Comparison of ENCODE assay signal across 1 cellular context in the genomic region with DNA sequence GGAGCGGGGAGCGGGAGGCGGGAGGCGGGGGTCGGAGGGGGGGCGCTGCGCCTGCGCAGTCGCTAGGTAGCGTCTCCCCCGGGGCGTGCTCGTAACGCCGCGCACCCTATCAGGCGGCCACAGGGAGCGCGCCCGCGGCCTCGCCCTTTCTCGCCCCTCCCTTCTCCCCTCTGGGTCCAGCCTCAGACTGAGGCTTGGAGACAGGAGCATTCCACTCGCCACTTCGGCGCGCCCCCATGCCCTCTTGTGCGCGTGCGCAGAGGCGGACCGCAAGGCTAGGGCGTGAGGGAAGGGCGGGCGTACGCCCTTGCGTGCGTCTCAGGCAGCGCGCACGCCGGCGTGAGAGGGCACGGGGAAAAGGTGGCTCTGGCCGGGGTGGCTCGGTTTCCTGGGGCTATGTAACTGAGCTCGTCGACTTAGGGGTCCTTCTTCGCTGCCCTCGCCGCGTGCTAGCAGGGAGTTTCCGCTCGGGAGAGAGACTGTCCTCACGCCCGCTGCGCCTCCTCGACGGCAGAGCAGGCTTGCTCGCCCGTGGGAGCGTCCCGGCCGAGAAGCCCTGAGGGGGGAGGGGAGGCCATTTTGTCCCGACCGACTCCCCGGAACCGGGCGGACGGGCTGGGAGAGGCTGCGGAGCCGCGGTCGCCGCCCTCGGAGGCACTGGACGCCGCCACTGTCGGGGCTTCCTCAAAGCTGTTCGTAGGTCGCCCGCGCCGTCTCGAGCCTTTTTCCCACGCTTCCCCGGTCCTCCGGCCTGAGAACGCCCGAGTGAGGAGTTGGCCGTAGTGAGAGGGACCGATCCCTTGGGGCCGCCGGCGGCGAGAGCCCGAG.
TF ChIP-seq lines count a peak whose summit lies in the region.

A gene (plus strand): TSS at position 316 of the 828 bp plus-strand sequence. CDS start 525 bp downstream, outside the sequence.

TF ChIP-seq in HepG2, 621 proteins besides CTCF, POLR2A, EP300 and RAD21 (continued from another document and continues in another):
- TF ChIP-seq, protein P1, sequence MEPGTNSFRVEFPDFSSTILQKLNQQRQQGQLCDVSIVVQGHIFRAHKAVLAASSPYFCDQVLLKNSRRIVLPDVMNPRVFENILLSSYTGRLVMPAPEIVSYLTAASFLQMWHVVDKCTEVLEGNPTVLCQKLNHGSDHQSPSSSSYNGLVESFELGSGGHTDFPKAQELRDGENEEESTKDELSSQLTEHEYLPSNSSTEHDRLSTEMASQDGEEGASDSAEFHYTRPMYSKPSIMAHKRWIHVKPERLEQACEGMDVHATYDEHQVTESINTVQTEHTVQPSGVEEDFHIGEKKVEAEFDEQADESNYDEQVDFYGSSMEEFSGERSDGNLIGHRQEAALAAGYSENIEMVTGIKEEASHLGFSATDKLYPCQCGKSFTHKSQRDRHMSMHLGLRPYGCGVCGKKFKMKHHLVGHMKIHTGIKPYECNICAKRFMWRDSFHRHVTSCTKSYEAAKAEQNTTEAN (CRISPR knock-in tag; conservative IDR thresholded peaks at IDR 0.05) = peak; percentile 90
- TF ChIP-seq, protein P2, sequence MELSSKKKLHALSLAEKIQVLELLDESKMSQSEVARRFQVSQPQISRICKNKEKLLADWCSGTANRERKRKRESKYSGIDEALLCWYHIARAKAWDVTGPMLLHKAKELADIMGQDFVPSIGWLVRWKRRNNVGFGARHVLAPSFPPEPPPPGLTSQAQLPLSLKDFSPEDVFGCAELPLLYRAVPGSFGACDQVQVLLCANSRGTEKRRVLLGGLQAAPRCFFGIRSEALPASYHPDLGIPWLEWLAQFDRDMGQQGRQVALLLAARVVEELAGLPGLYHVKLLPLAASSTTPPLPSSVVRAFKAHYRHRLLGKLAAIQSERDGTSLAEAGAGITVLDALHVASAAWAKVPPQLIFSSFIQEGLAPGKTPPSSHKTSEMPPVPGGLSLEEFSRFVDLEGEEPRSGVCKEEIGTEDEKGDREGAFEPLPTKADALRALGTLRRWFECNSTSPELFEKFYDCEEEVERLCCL (CRISPR knock-in tag; IDR thresholded peaks at IDR 0.05; ENCODE audit: borderline replicate concordance) = peak; percentile 67; the same call in 1 of the 2 replicates
- peak; percentile 52 for TF ChIP-seq CEBPG (CRISPR knock-in tag; IDR thresholded peaks at IDR 0.05)
- peak; percentile 60 for TF ChIP-seq ZSCAN25 (CRISPR knock-in tag; IDR thresholded peaks at IDR 0.05)
- TF ChIP-seq, protein P3, sequence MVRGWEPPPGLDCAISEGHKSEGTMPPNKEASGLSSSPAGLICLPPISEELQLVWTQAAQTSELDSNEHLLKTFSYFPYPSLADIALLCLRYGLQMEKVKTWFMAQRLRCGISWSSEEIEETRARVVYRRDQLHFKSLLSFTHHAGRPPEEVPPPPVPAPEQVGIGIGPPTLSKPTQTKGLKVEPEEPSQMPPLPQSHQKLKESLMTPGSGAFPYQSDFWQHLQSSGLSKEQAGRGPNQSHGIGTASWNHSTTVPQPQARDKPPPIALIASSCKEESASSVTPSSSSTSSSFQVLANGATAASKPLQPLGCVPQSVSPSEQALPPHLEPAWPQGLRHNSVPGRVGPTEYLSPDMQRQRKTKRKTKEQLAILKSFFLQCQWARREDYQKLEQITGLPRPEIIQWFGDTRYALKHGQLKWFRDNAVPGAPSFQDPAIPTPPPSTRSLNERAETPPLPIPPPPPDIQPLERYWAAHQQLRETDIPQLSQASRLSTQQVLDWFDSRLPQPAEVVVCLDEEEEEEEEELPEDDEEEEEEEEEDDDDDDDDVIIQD (CRISPR knock-in tag; IDR thresholded peaks at IDR 0.05; ENCODE audit: low read depth) = peak; percentile 91
- TF ChIP-seq, protein P4, sequence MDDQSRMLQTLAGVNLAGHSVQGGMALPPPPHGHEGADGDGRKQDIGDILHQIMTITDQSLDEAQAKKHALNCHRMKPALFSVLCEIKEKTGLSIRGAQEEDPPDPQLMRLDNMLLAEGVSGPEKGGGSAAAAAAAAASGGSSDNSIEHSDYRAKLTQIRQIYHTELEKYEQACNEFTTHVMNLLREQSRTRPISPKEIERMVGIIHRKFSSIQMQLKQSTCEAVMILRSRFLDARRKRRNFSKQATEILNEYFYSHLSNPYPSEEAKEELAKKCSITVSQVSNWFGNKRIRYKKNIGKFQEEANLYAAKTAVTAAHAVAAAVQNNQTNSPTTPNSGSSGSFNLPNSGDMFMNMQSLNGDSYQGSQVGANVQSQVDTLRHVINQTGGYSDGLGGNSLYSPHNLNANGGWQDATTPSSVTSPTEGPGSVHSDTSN (CRISPR knock-in tag; IDR thresholded peaks at IDR 0.05; ENCODE audit: borderline replicate concordance) = 0 out of 2 replicates have a peak, but pooled peaks have one; percentile 72
- peak; percentile 38; the same call in 1 of the 2 replicates for TF ChIP-seq PCBP1 (IDR thresholded peaks at IDR 0.05; ENCODE audit: borderline replicate concordance, low read depth, low read length)
- peak; percentile 92 for TF ChIP-seq ZNF792 (CRISPR knock-in tag; IDR thresholded peaks at IDR 0.05)
- TF ChIP-seq, protein P5, sequence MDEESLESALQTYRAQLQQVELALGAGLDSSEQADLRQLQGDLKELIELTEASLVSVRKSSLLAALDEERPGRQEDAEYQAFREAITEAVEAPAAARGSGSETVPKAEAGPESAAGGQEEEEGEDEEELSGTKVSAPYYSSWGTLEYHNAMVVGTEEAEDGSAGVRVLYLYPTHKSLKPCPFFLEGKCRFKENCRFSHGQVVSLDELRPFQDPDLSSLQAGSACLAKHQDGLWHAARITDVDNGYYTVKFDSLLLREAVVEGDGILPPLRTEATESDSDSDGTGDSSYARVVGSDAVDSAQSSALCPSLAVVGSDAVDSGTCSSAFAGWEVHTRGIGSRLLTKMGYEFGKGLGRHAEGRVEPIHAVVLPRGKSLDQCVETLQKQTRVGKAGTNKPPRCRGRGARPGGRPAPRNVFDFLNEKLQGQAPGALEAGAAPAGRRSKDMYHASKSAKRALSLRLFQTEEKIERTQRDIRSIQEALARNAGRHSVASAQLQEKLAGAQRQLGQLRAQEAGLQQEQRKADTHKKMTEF (CRISPR knock-in tag; IDR thresholded peaks at IDR 0.05) = peak; percentile 96
- TF ChIP-seq, protein P6, sequence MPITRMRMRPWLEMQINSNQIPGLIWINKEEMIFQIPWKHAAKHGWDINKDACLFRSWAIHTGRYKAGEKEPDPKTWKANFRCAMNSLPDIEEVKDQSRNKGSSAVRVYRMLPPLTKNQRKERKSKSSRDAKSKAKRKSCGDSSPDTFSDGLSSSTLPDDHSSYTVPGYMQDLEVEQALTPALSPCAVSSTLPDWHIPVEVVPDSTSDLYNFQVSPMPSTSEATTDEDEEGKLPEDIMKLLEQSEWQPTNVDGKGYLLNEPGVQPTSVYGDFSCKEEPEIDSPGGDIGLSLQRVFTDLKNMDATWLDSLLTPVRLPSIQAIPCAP (CRISPR knock-in tag; IDR thresholded peaks at IDR 0.05; ENCODE audit: low read depth) = no peak
- TF ChIP-seq ZNF30 (CRISPR knock-in tag; IDR thresholded peaks at IDR 0.05) = peak; percentile 87; the same call in 1 of the 2 replicates
- 0 out of 2 replicates have a peak, but pooled peaks have one; percentile 81 for TF ChIP-seq ZNF614 (CRISPR knock-in tag; IDR thresholded peaks at IDR 0.05; ENCODE audit: borderline replicate concordance)
- peak; percentile 94 for TF ChIP-seq ZNF264 (CRISPR knock-in tag; IDR thresholded peaks at IDR 0.05)
- no peak for TF ChIP-seq ZFAT (CRISPR knock-in tag; conservative IDR thresholded peaks at IDR 0.05)
- no peak for TF ChIP-seq NFIC (IDR thresholded peaks at IDR 0.05; ENCODE audit: low read length)
- TF ChIP-seq NKX3-1 (CRISPR knock-in tag; IDR thresholded peaks at IDR 0.05) = peak; percentile 93
- peak; percentile 73 for TF ChIP-seq SOX5 (CRISPR knock-in tag; IDR thresholded peaks at IDR 0.05; ENCODE audit: borderline replicate concordance)
- TF ChIP-seq CHCHD3 (CRISPR knock-in tag; IDR thresholded peaks at IDR 0.05) = no peak
- TF ChIP-seq, protein P7, sequence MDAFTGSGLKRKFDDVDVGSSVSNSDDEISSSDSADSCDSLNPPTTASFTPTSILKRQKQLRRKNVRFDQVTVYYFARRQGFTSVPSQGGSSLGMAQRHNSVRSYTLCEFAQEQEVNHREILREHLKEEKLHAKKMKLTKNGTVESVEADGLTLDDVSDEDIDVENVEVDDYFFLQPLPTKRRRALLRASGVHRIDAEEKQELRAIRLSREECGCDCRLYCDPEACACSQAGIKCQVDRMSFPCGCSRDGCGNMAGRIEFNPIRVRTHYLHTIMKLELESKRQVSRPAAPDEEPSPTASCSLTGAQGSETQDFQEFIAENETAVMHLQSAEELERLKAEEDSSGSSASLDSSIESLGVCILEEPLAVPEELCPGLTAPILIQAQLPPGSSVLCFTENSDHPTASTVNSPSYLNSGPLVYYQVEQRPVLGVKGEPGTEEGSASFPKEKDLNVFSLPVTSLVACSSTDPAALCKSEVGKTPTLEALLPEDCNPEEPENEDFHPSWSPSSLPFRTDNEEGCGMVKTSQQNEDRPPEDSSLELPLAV (CRISPR knock-in tag; conservative IDR thresholded peaks at IDR 0.05; ENCODE audit: low read depth) = no peak
- TF ChIP-seq, protein P8, sequence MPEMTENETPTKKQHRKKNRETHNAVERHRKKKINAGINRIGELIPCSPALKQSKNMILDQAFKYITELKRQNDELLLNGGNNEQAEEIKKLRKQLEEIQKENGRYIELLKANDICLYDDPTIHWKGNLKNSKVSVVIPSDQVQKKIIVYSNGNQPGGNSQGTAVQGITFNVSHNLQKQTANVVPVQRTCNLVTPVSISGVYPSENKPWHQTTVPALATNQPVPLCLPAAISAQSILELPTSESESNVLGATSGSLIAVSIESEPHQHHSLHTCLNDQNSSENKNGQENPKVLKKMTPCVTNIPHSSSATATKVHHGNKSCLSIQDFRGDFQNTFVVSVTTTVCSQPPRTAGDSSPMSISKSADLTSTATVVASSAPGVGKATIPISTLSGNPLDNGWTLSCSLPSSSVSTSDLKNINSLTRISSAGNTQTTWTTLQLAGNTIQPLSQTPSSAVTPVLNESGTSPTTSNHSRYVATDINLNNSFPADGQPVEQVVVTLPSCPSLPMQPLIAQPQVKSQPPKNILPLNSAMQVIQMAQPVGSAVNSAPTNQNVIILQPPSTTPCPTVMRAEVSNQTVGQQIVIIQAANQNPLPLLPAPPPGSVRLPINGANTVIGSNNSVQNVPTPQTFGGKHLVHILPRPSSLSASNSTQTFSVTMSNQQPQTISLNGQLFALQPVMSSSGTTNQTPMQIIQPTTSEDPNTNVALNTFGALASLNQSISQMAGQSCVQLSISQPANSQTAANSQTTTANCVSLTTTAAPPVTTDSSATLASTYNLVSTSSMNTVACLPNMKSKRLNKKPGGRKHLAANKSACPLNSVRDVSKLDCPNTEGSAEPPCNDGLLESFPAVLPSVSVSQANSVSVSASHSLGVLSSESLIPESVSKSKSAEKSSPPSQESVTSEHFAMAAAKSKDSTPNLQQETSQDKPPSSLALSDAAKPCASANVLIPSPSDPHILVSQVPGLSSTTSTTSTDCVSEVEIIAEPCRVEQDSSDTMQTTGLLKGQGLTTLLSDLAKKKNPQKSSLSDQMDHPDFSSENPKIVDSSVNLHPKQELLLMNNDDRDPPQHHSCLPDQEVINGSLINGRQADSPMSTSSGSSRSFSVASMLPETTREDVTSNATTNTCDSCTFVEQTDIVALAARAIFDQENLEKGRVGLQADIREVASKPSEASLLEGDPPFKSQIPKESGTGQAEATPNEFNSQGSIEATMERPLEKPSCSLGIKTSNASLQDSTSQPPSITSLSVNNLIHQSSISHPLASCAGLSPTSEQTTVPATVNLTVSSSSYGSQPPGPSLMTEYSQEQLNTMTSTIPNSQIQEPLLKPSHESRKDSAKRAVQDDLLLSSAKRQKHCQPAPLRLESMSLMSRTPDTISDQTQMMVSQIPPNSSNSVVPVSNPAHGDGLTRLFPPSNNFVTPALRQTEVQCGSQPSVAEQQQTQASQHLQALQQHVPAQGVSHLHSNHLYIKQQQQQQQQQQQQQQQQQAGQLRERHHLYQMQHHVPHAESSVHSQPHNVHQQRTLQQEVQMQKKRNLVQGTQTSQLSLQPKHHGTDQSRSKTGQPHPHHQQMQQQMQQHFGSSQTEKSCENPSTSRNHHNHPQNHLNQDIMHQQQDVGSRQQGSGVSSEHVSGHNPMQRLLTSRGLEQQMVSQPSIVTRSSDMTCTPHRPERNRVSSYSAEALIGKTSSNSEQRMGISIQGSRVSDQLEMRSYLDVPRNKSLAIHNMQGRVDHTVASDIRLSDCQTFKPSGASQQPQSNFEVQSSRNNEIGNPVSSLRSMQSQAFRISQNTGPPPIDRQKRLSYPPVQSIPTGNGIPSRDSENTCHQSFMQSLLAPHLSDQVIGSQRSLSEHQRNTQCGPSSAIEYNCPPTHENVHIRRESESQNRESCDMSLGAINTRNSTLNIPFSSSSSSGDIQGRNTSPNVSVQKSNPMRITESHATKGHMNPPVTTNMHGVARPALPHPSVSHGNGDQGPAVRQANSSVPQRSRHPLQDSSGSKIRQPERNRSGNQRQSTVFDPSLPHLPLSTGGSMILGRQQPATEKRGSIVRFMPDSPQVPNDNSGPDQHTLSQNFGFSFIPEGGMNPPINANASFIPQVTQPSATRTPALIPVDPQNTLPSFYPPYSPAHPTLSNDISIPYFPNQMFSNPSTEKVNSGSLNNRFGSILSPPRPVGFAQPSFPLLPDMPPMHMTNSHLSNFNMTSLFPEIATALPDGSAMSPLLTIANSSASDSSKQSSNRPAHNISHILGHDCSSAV (CRISPR knock-in tag; IDR thresholded peaks at IDR 0.05; ENCODE audit: borderline replicate concordance) = peak; percentile 80
- TF ChIP-seq ZNF564 (CRISPR knock-in tag; IDR thresholded peaks at IDR 0.05) = peak; percentile 82
- peak; percentile 91; the same call in 1 of the 3 replicates for TF ChIP-seq MXI1 (IDR thresholded peaks at IDR 0.05; ENCODE audit: borderline replicate concordance, low read depth, low read length)
- no peak for TF ChIP-seq JUNB (CRISPR knock-in tag; IDR thresholded peaks at IDR 0.05; ENCODE audit: borderline replicate concordance)
- no peak for TF ChIP-seq KAT2B (IDR thresholded peaks at IDR 0.05; ENCODE audit: borderline replicate concordance, low read depth, low read length)
- TF ChIP-seq ZNF773 (CRISPR knock-in tag; IDR thresholded peaks at IDR 0.05; ENCODE audit: borderline replicate concordance) = no peak
- TF ChIP-seq NCOA1 (CRISPR knock-in tag; IDR thresholded peaks at IDR 0.05) = peak; percentile 97
- TF ChIP-seq ONECUT2 (CRISPR knock-in tag; IDR thresholded peaks at IDR 0.05) = peak; percentile 38; the same call in 1 of the 2 replicates
- TF ChIP-seq ZNF180 (CRISPR knock-in tag; IDR thresholded peaks at IDR 0.05; ENCODE audit: borderline replicate concordance, low read depth) = peak; percentile 52; the same call in 1 of the 2 replicates
- TF ChIP-seq, protein P9, sequence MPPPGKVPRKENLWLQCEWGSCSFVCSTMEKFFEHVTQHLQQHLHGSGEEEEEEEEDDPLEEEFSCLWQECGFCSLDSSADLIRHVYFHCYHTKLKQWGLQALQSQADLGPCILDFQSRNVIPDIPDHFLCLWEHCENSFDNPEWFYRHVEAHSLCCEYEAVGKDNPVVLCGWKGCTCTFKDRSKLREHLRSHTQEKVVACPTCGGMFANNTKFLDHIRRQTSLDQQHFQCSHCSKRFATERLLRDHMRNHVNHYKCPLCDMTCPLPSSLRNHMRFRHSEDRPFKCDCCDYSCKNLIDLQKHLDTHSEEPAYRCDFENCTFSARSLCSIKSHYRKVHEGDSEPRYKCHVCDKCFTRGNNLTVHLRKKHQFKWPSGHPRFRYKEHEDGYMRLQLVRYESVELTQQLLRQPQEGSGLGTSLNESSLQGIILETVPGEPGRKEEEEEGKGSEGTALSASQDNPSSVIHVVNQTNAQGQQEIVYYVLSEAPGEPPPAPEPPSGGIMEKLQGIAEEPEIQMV (CRISPR knock-in tag; IDR thresholded peaks at IDR 0.05; ENCODE audit: low read depth) = peak; percentile 90
- TF ChIP-seq ZNF547 (CRISPR knock-in tag; IDR thresholded peaks at IDR 0.05) = peak; percentile 81; the same call in 1 of the 2 replicates
- TF ChIP-seq ZNF33A (CRISPR knock-in tag; IDR thresholded peaks at IDR 0.05; ENCODE audit: borderline replicate concordance) = no peak
- peak; percentile 75; the same call in 1 of the 2 replicates for TF ChIP-seq ZNF607 (CRISPR knock-in tag; IDR thresholded peaks at IDR 0.05; ENCODE audit: borderline replicate concordance)
